Comparison of ENCODE assay signal across 1 cellular context in the genomic region with DNA sequence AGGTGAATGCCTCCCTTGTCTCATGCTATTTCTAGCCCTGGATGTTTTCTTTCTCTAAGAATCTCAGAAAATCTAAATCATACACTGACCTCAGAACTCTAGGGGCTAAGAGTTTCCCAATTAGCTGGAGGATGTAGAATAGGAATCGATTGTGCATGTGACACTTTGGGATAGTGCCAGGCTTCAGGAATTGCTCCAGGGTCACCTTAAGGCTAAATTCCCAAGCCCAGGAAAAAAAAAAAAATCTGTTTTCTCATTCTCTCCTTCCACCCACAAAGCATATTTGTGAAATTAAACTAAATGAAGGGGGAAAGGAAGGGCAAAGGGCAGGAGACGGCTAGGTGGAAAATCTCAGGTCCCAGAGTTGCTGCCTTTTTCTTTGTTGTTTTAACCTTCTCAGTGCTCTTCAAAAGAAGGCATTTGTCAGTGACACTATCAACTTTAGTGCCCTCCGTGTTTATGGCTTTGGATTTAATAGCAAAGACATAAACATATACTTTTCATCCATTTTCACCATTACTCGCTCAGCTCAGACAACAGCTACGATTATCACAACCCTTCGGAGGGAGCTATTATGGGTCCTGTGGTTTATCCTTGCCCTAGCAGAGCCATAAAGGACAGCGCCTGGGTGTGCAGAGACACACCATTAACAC.
TF ChIP-seq lines count a peak whose summit lies in the region.

No MANE protein-coding gene starts in this region.

TF ChIP-seq in H1, 55 proteins besides CTCF, POLR2A, EP300 and RAD21 (continued from another document):
- TF ChIP-seq CBX8 (IDR thresholded peaks at IDR 0.05; ENCODE audit: borderline replicate concordance, low read depth, low read length) = no peak
- no peak for TF ChIP-seq ATF2 (IDR thresholded peaks at IDR 0.05; ENCODE audit: low read length)
